In genomic region chr17:82663381-82664275, GRCh38 we compare ENCODE assay signal across 19 cellular contexts.
"Had no signal": no experiment of that assay in that cellular context is flagged by ENCODE, and none has a peak within 500 bp of the region (broad histone marks: within the 10 kb centered on the region; RNA-seq: fewer than 3 reads in every experiment).

No MANE protein-coding gene starts in this region.

- H3K27ac ChIP-seq: adrenal gland, colonic mucosa, esophagus squamous epithelium, gastrocnemius medialis, ovary, psoas muscle, right atrium auricular region, upper lobe of left lung, VCaP had no signal

- H3K27ac Mint-ChIP-seq: activated CD4-positive, alpha-beta T cell treated with anti-CD3 and anti-CD28 coated beads, Interleukin-2, amount 10 ng/mL, durations not matched to agents 24 days and 14 days; activated CD8-positive, alpha-beta memory T cell treated with anti-CD3 and anti-CD28 coated beads, Interleukin-2, amount 10 ng/mL, durations not matched to agents 7 days and 5 days; activated CD8-positive, alpha-beta T cell treated with anti-CD3 and anti-CD28 coated beads for 36 hours; activated naive CD8-positive, alpha-beta T cell; endodermal cell; natural killer cell had no signal

- H3K36me3 Mint-ChIP-seq: activated CD8-positive, alpha-beta memory T cell treated with anti-CD3 and anti-CD28 coated beads, Interleukin-2, amount 10 ng/mL, durations not matched to agents 7 days and 5 days; activated naive CD8-positive, alpha-beta T cell; natural killer cell had no signal

- H3K9me3 Mint-ChIP-seq: activated CD4-positive, alpha-beta T cell treated with anti-CD3 and anti-CD28 coated beads, Interleukin-2, amount 10 ng/mL, durations not matched to agents 24 days and 14 days; activated CD8-positive, alpha-beta T cell treated with anti-CD3 and anti-CD28 coated beads for 36 hours; endodermal cell; natural killer cell had no signal

- H3K27me3 Mint-ChIP-seq: activated CD4-positive, alpha-beta T cell treated with anti-CD3 and anti-CD28 coated beads, Interleukin-2, amount 10 ng/mL, durations not matched to agents 24 days and 14 days; activated CD8-positive, alpha-beta memory T cell treated with anti-CD3 and anti-CD28 coated beads, Interleukin-2, amount 10 ng/mL, durations not matched to agents 7 days and 5 days; activated CD8-positive, alpha-beta T cell treated with anti-CD3 and anti-CD28 coated beads for 36 hours; activated naive CD8-positive, alpha-beta T cell had no signal

- H3K4me3 Mint-ChIP-seq: activated CD4-positive, alpha-beta T cell treated with anti-CD3 and anti-CD28 coated beads, Interleukin-2, amount 10 ng/mL, durations not matched to agents 24 days and 14 days; activated CD8-positive, alpha-beta memory T cell treated with anti-CD3 and anti-CD28 coated beads, Interleukin-2, amount 10 ng/mL, durations not matched to agents 7 days and 5 days; activated CD8-positive, alpha-beta T cell treated with anti-CD3 and anti-CD28 coated beads for 36 hours; activated naive CD8-positive, alpha-beta T cell; endodermal cell; natural killer cell had no signal

- H3K4me3 ChIP-seq: adrenal gland, colonic mucosa, esophagus squamous epithelium, gastrocnemius medialis, ovary, psoas muscle, right atrium auricular region, upper lobe of left lung had no signal

- H3K27me3 ChIP-seq: adrenal gland, colonic mucosa, esophagus squamous epithelium, gastrocnemius medialis, ovary, right atrium auricular region, upper lobe of left lung had no signal

- FAIRE-seq: astrocyte had no signal

- H3K36me3 ChIP-seq: adrenal gland, colonic mucosa, gastrocnemius medialis, ovary had no signal

- H3K4me1 ChIP-seq: adrenal gland, colonic mucosa, right atrium auricular region had no signal

- DNase-seq: activated CD4-positive, alpha-beta T cell treated with anti-CD3 and anti-CD28 coated beads, Interleukin-2, amount 10 ng/mL, durations not matched to agents 24 days and 14 days; activated CD8-positive, alpha-beta memory T cell treated with anti-CD3 and anti-CD28 coated beads, Interleukin-2, amount 10 ng/mL, durations not matched to agents 7 days and 5 days; activated CD8-positive, alpha-beta T cell treated with anti-CD3 and anti-CD28 coated beads for 36 hours; activated naive CD4-positive, alpha-beta T cell; colonic mucosa; endodermal cell; esophagus squamous epithelium; gastrocnemius medialis; islet precursor cell; natural killer cell; stimulated activated CD4-positive, alpha-beta T cell treated with anti-CD3 and anti-CD28 coated beads, Interleukin-1b, Interleukin-23, amount 100 ng/mL, for 48 hours had no signal

- H3K9me3 ChIP-seq: adrenal gland, colonic mucosa, esophagus squamous epithelium, gastrocnemius medialis, ovary, psoas muscle, right atrium auricular region, upper lobe of left lung had no signal
